Comparison of ENCODE assay signal across 8 cellular contexts in the genomic region with DNA sequence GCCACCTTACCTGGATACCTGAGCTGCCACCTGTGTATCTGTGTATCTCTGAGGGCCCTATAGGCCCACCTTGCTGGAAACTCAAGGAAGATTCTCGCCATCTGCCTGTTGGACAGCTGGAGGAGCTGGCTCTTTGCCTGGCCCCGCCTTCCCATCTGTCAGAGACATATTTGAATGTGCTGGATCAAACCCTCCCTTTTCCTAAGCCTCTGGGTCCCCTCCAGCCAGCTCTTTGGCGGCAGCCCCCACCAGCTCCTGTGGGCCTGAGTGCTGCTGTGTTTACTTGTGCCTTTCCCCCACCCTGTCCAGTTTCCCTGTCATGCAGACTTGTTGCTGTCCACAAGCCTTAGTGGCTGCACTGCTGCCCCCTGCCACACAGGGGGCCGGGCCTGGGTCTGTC. TPM values are rescaled to one million over a fixed set of nuclear protein-coding genes. Genes with fewer than 3 reads are reported as not detected.
DNase-seq lines count a peak whose midpoint lies in the region; ATAC-seq lines count a peak whose summit lies in the region.

No MANE protein-coding gene starts in this region.

- H3K9me3 Mint-ChIP-seq in stimulated activated effector memory CD8-positive, alpha-beta T cell treated with anti-CD3 and anti-CD28 coated beads, Interleukin-12 subunit alpha, Interleukin-12 subunit beta, amount 100 ng/mL, for 72 hours, result no peaks in the 10 kb centered on the region

- ATAC-seq in Right ventricle myocardium superior (ENCODE audit: poor library complexity) (peak; percentile 62), HG03175 (IDR thresholded peaks at IDR 0.05; ENCODE audit: unreplicated experiment) (no peak), GM21576 (IDR thresholded peaks at IDR 0.05; ENCODE audit: unreplicated experiment) (no peak), HG03571 (IDR thresholded peaks at IDR 0.05; ENCODE audit: unreplicated experiment) (no peak)
- ATAC-seq in stimulated activated effector memory CD8-positive, alpha-beta T cell treated with anti-CD3 and anti-CD28 coated beads, Interleukin-12 subunit alpha, Interleukin-12 subunit beta, amount 100 ng/mL, for 72 hours, result no peak

- H3K27ac Mint-ChIP-seq in stimulated activated effector memory CD8-positive, alpha-beta T cell treated with anti-CD3 and anti-CD28 coated beads, Interleukin-12 subunit alpha, Interleukin-12 subunit beta, amount 100 ng/mL, for 72 hours, result peak overlapping the region; percentile 95

- DNase-seq in NCI-H1092 (lab: John Stamatoyannopoulos, UW) (peak; percentile 79), NCI-H774 (lab: John Stamatoyannopoulos, UW) (peak; percentile 41), Right ventricle myocardium superior (peak; percentile 87), inferior parietal cortex (ENCODE audit: extremely low spot score) (no peak)
- DNase-seq in stimulated activated effector memory CD8-positive, alpha-beta T cell treated with anti-CD3 and anti-CD28 coated beads, Interleukin-12 subunit alpha, Interleukin-12 subunit beta, amount 100 ng/mL, for 72 hours (ENCODE audit: low spot score in 2 of 2), result no peak

- peaks cover 65% of the 10 kb centered on the region for H3K4me1 Mint-ChIP-seq in stimulated activated effector memory CD8-positive, alpha-beta T cell treated with anti-CD3 and anti-CD28 coated beads, Interleukin-12 subunit alpha, Interleukin-12 subunit beta, amount 100 ng/mL, for 72 hours

- intact Hi-C loops in Right ventricle myocardium superior (cut with DNase I), result loop anchor here (5.0 kb wide), 2 partner anchors 39 to 99 kb away; a partner anchor contains a TSS

- H3K36me3 Mint-ChIP-seq in stimulated activated effector memory CD8-positive, alpha-beta T cell treated with anti-CD3 and anti-CD28 coated beads, Interleukin-12 subunit alpha, Interleukin-12 subunit beta, amount 100 ng/mL, for 72 hours, result peaks cover 100% of the 10 kb centered on the region

- no peak overlapping the region for H3K4me3 Mint-ChIP-seq in stimulated activated effector memory CD8-positive, alpha-beta T cell treated with anti-CD3 and anti-CD28 coated beads, Interleukin-12 subunit alpha, Interleukin-12 subunit beta, amount 100 ng/mL, for 72 hours

RNA-seq across cellular contexts. Expression of a gene that starts 55.9 kb away (rescaled TPM):
- total RNA-seq in Right ventricle myocardium superior, result 134 TPM

Comparison
In these comparisons a context has a peak if more than half of its experiments do, and no peak if none do; other contexts are left out.
1. DNase-seq: peak in NCI-H1092 (single experiment), NCI-H774 (single experiment) and Right ventricle myocardium superior (single experiment); none in stimulated activated effector memory CD8-positive, alpha-beta T cell treated with anti-CD3 and anti-CD28 coated beads, Interleukin-12 subunit alpha, Interleukin-12 subunit beta, amount 100 ng/mL, for 72 hours (0 of 2) and inferior parietal cortex (single experiment).